In genomic region chr19:4580021-4580901, GRCh38 we compare ENCODE assay signal across 11 cellular contexts. TPM values are rescaled to one million over a fixed set of nuclear protein-coding genes. Genes with fewer than 3 reads are reported as not detected.
DNase-seq lines count a peak whose midpoint lies in the region; ATAC-seq and TF ChIP-seq lines count a peak whose summit lies in the region.
"Had no signal": no experiment of that assay in that cellular context is flagged by ENCODE, and none has a peak within 500 bp of the region (broad histone marks: within the 10 kb centered on the region; RNA-seq: fewer than 3 reads in every experiment).

No MANE protein-coding gene starts in this region.

- H3K27me3 ChIP-seq in heart right ventricle (peaks cover 19 to 85% (median 57%) of the 10 kb centered on the region in 7 donors), breast epithelium (peaks cover 13 to 76% of the 10 kb centered on the region in 2 donors), mesenchymal stem cell (ENCODE audit: control insufficient read depth in 1 of 2, insufficient read depth in 1 of 2, low read length in 2 of 2) (peaks cover 36 to 65% of the 10 kb centered on the region in 2 experiments), uterus (peaks cover 12 to 26% of the 10 kb centered on the region in 2 donors)

- H3K4me1 ChIP-seq in heart right ventricle (peaks cover 6 to 37% (median 21%) of the 10 kb centered on the region in 9 donors), breast epithelium (peaks cover 0 to 3% of the 10 kb centered on the region in 2 donors), mesenchymal stem cell (ENCODE audit: control insufficient read depth, insufficient read depth, low read depth, low read length) (peaks cover 36% of the 10 kb centered on the region), uterus (peaks cover 0 to 23% of the 10 kb centered on the region in 2 donors)

- no peak overlapping the region for H3K27ac Mint-ChIP-seq in effector memory CD8-positive, alpha-beta T cell

- no peak overlapping the region for H4K8ac ChIP-seq in mesenchymal stem cell (ENCODE audit: low read length)

- H3K9me3 Mint-ChIP-seq in effector memory CD8-positive, alpha-beta T cell: no peaks in the 10 kb centered on the region
- H3K9me3 Mint-ChIP-seq: central memory CD8-positive, alpha-beta T cell had no signal

- no peak overlapping the region for H2BK120ac ChIP-seq in mesenchymal stem cell (ENCODE audit: low read depth, low read length)

- H3K79me1 ChIP-seq in mesenchymal stem cell (replicated peaks; ENCODE audit: low read length, poor library complexity, severe bottlenecking): no peaks in the 10 kb centered on the region

- WGBS in heart right ventricle, 2 donors: 5 to 7% methylated on average over 48 to 50 of the region's 50 CpGs
- WGBS in mesenchymal stem cell: 9% methylated on average over 37 of the region's 50 CpGs

- no peak overlapping the region for H2AFZ ChIP-seq in mesenchymal stem cell (ENCODE audit: low read depth, low read length)

- peaks cover 64 to 86% of the 10 kb centered on the region in 2 donors for H3K27me3 Mint-ChIP-seq in effector memory CD8-positive, alpha-beta T cell

- ATAC-seq in heart right ventricle: no peak
- no peak for ATAC-seq in left cardiac atrium
- ATAC-seq in effector memory CD8-positive, alpha-beta T cell (replicated peaks): no peak

- H2BK15ac ChIP-seq in mesenchymal stem cell (ENCODE audit: low read depth, poor library complexity, severe bottlenecking): no peak overlapping the region

- H3K36me3 ChIP-seq in heart right ventricle: no peaks in the 10 kb centered on the region
- no peaks in the 10 kb centered on the region for H3K36me3 ChIP-seq in breast epithelium
- no peaks in the 10 kb centered on the region for H3K36me3 ChIP-seq in mesenchymal stem cell (ENCODE audit: control insufficient read depth in 1 of 2, insufficient read depth in 2 of 2, low read depth in 1 of 2, low read length in 2 of 2)
- H3K36me3 ChIP-seq in uterus: no peaks in the 10 kb centered on the region

- DNase-seq in heart right ventricle (no peak), left cardiac atrium (no peak), breast epithelium (ENCODE audit: low spot score in 2 of 2) (no peak), mesenchymal stem cell (no peak), uterus (no peak), NCI-H345 treated with DMSO at 0.1 percent for 48 hours (lab: John Stamatoyannopoulos, UW; ENCODE audit: unreplicated experiment) (no peak), UCSD-AML1 (lab: John Stamatoyannopoulos, UW; ENCODE audit: unreplicated experiment) (no peak)
- DNase-seq in effector memory CD8-positive, alpha-beta T cell: no peak
- DNase-seq: NCI-H2029 had no signal

- no peak overlapping the region for H3K9ac ChIP-seq in mesenchymal stem cell (ENCODE audit: low read length)

- H3K27ac ChIP-seq in heart right ventricle (peak overlapping the region in 6 of 10 donors; percentile 21 to 62 (median 52)), breast epithelium (peak overlapping the region in 1 of 2 donors; percentile 38), mesenchymal stem cell (ENCODE audit: low read length, poor library complexity, severe bottlenecking) (no peak overlapping the region), uterus (peak overlapping the region; percentile 47 to 62)
- H3K27ac ChIP-seq: SK-N-MC had no signal

- no peak overlapping the region for H2BK12ac ChIP-seq in mesenchymal stem cell (ENCODE audit: low read length in 2 of 2)

- H3K4me1 Mint-ChIP-seq in effector memory CD8-positive, alpha-beta T cell (ENCODE audit: low read depth in 2 of 2): peaks cover 0 to 12% of the 10 kb centered on the region in 2 donors

- peak overlapping the region; percentile 70 for H3K4me2 ChIP-seq in mesenchymal stem cell (ENCODE audit: low read length, poor library complexity, severe bottlenecking)

- H3K4me3 ChIP-seq in heart right ventricle (peak overlapping the region; percentile 3 to 51 (median 45)), breast epithelium (peak overlapping the region; percentile 37 to 64 (median 41)), mesenchymal stem cell (ENCODE audit: insufficient read depth in 1 of 2, low read depth in 1 of 2, low read length in 2 of 2) (peak overlapping the region in 1 of 2 experiments; percentile 46), uterus (peak overlapping the region; percentile 19 to 24)

- peaks cover 3% of the 10 kb centered on the region for H3K36me3 Mint-ChIP-seq in effector memory CD8-positive, alpha-beta T cell (ENCODE audit: insufficient read depth)

- H3K4ac ChIP-seq in mesenchymal stem cell (ENCODE audit: low read depth in 1 of 2, low read length in 2 of 2): no peak overlapping the region

- intact Hi-C loops in heart right ventricle (cut with DNase I): loop anchor here in 1 of 10 donors (10.0 kb wide), 1 partner anchor 55 kb away; the partner anchor contains the start of gene TNFAIP8L1
- intact Hi-C loops in left cardiac atrium (cut with DNase I): no loop called here
- intact Hi-C loops in breast epithelium (cut with DNase I; ENCODE audit: low total_unique reads): no loop called here
- intact Hi-C loops in uterus (cut with DNase I; ENCODE audit: low total_unique reads): no loop called here

- H4K91ac ChIP-seq in mesenchymal stem cell (ENCODE audit: low read length): peak overlapping the region; percentile 23

- peak overlapping the region in 1 of 2 experiments; percentile 44 for H3K18ac ChIP-seq in mesenchymal stem cell (ENCODE audit: low read depth in 1 of 2, low read length in 2 of 2)

- H3K9me3 ChIP-seq in heart right ventricle (no peaks in the 10 kb centered on the region), breast epithelium (no peaks in the 10 kb centered on the region), mesenchymal stem cell (ENCODE audit: control insufficient read depth, low read length) (no peaks in the 10 kb centered on the region), uterus (no peaks in the 10 kb centered on the region)

- H3K4me3 Mint-ChIP-seq in effector memory CD8-positive, alpha-beta T cell: no peak overlapping the region
- H3K4me3 Mint-ChIP-seq: central memory CD8-positive, alpha-beta T cell had no signal

- no peak overlapping the region for H2BK5ac ChIP-seq in mesenchymal stem cell (ENCODE audit: low read depth, low read length, poor library complexity, severe bottlenecking)

- H3K14ac ChIP-seq in mesenchymal stem cell (ENCODE audit: low read length in 2 of 2): no peak overlapping the region

- TF ChIP-seq POLR2A in breast epithelium (IDR thresholded peaks at IDR 0.05) (no peak), uterus (IDR thresholded peaks at IDR 0.05) (no peak)

- peak overlapping the region in 1 of 2 experiments; percentile 66 for H3K23ac ChIP-seq in mesenchymal stem cell (ENCODE audit: low read length in 2 of 2)

- no peak overlapping the region for H2AK5ac ChIP-seq in mesenchymal stem cell (ENCODE audit: low read length, severe bottlenecking)

- TF ChIP-seq CTCF in heart right ventricle (IDR thresholded peaks at IDR 0.05): peak in 1 of 9 donors; percentile 23
- no peak for TF ChIP-seq CTCF in breast epithelium (IDR thresholded peaks at IDR 0.05)
- no peak for TF ChIP-seq CTCF in uterus (IDR thresholded peaks at IDR 0.05)

RNA-seq across cellular contexts. Expression of gene SEMA6B, which starts 20.8 kb away (rescaled TPM):
- total RNA-seq in heart right ventricle (10 to 100 TPM in 4 of 10 donors, 1 to 10 TPM in 6; 3.4 to 27.9 (median 9.0) TPM), left cardiac atrium (10 to 100 TPM; 15.0 to 24.8 TPM), breast epithelium (1 to 10 TPM; 2.3 to 8.8 (median 3.2) TPM), uterus (10 to 100 TPM in 1 of 4 donors, 1 to 10 TPM in 3; 1.8 to 48.1 (median 5.5) TPM)
- polyA plus RNA-seq in heart right ventricle: 10 to 100 TPM in 1 of 2 donors, 1 to 10 TPM in 1; 9.1 to 12.8 TPM
- 2.7 TPM for polyA plus RNA-seq in mesenchymal stem cell (2013, experiment 1 of 2)
- polyA plus RNA-seq in mesenchymal stem cell (2013, experiment 2 of 2): 2.6 TPM

RNA-seq across cellular contexts. Expression of gene LRG1, which starts 40.4 kb away (rescaled TPM):
- 1 to 10 TPM in 1 of 10 donors, under 1 TPM in 9; 0.06 to 1.3 (median 0.31) TPM for total RNA-seq in heart right ventricle
- polyA plus RNA-seq in heart right ventricle: under 1 TPM; 0.15 to 0.29 TPM
- total RNA-seq in left cardiac atrium: 1 to 10 TPM in 1 of 2 donors, under 1 TPM in 1; 0.88 to 1.1 TPM
- total RNA-seq in breast epithelium: 10 to 100 TPM in 1 of 3 donors, 1 to 10 TPM in 1, under 1 TPM in 1; 0.64 to 14.7 (median 5.7) TPM
- polyA plus RNA-seq in mesenchymal stem cell (2013, experiment 1 of 2): 0.01 TPM
- not detected for polyA plus RNA-seq in mesenchymal stem cell (2013, experiment 2 of 2)
- 1 to 10 TPM in 2 of 4 donors, under 1 TPM in 1, not detected in 1; 0.59 to 1.1 (median 1.1) TPM for total RNA-seq in uterus

RNA-seq across cellular contexts. Expression of gene PLIN5, which starts 45.2 kb away (rescaled TPM):
- total RNA-seq in heart right ventricle (100 to 1,000 TPM in 1 of 10 donors, 10 to 100 TPM in 9; 33.6 to 144 (median 45.7) TPM), left cardiac atrium (10 to 100 TPM; 32.7 to 47.8 TPM), breast epithelium (10 to 100 TPM; 10.4 to 26.2 (median 15.4) TPM), uterus (10 to 100 TPM in 1 of 4 donors, 1 to 10 TPM in 3; 1.5 to 11.1 (median 3.0) TPM)
- polyA plus RNA-seq in heart right ventricle: 100 to 1,000 TPM in 1 of 2 donors, 10 to 100 TPM in 1; 25.7 to 149 TPM
- polyA plus RNA-seq in mesenchymal stem cell (2013, experiment 1 of 2): not detected
- polyA plus RNA-seq in mesenchymal stem cell (2013, experiment 2 of 2): not detected

RNA-seq across cellular contexts. Expression of gene TNFAIP8L1, which starts 59.1 kb away (rescaled TPM):
- total RNA-seq in heart right ventricle (10 to 100 TPM in 1 of 10 donors, 1 to 10 TPM in 9; 2.5 to 13.4 (median 6.1) TPM), left cardiac atrium (1 to 10 TPM; 3.4 to 6.7 TPM), breast epithelium (1 to 10 TPM; 1.6 to 3.6 (median 2.9) TPM), uterus (10 to 100 TPM in 1 of 4 donors, 1 to 10 TPM in 2, under 1 TPM in 1; 0.77 to 20.6 (median 9.1) TPM)
- 1 to 10 TPM; 5.0 to 8.9 TPM for polyA plus RNA-seq in heart right ventricle
- 6.1 TPM for polyA plus RNA-seq in mesenchymal stem cell (2013, experiment 1 of 2)
- polyA plus RNA-seq in mesenchymal stem cell (2013, experiment 2 of 2): 6.6 TPM
